Comparison of ENCODE assay signal across 11 cellular contexts in genomic region chr1:40386796-40387195, GRCh38. TPM values are rescaled to one million over a fixed set of nuclear protein-coding genes. Genes with fewer than 3 reads are reported as not detected.
DNase-seq lines count a peak whose midpoint lies in the region; TF ChIP-seq lines count a peak whose summit lies in the region.
"Had no signal": no experiment of that assay in that cellular context is flagged by ENCODE, and none has a peak within 500 bp of the region (broad histone marks: within the 10 kb centered on the region; RNA-seq: fewer than 3 reads in every experiment).

No MANE protein-coding gene starts in this region.

- no peak for TF ChIP-seq RAD21 in neural cell (conservative IDR thresholded peaks at IDR 0.05)

- H3K79me1 ChIP-seq in neuronal stem cell (ENCODE audit: low read depth, low read length), result no peaks in the 10 kb centered on the region

- H3K4me2 ChIP-seq in neural cell (ENCODE audit: low read length), result no peak overlapping the region
- H3K4me2 ChIP-seq in neuronal stem cell (ENCODE audit: insufficient read depth, low read length, poor library complexity, severe bottlenecking), result no peak overlapping the region

- H3K9me3 ChIP-seq in neural cell (ENCODE audit: low read length), result no peaks in the 10 kb centered on the region
- no peaks in the 10 kb centered on the region for H3K9me3 ChIP-seq in neuronal stem cell (replicated peaks in 1 of 2; ENCODE audit: control insufficient read depth in 2 of 2, insufficient read depth in 1 of 2, low read depth in 1 of 2, low read length in 2 of 2)
- no peaks in the 10 kb centered on the region for H3K9me3 ChIP-seq in MG63

- no CpG with 5 or more reads among the region's 9 CpGs for WGBS in neuronal stem cell (ENCODE audit: extremely low coverage in 2 of 2, insufficient read length in 2 of 2, insufficient replicate concordance in 1 of 2), 2 donors

- no peak overlapping the region for H2BK12ac ChIP-seq in neuronal stem cell (ENCODE audit: low read length)

- H3K9ac ChIP-seq in neural cell (ENCODE audit: low read length), result no peak overlapping the region
- no peak overlapping the region for H3K9ac ChIP-seq in neuronal stem cell (ENCODE audit: low read depth, low read length, poor library complexity)

- no peak overlapping the region for H4K91ac ChIP-seq in neuronal stem cell (ENCODE audit: low read depth, low read length, poor library complexity)

- no peak overlapping the region for H3K14ac ChIP-seq in neuronal stem cell (ENCODE audit: low read length)

- H3K4ac ChIP-seq in neuronal stem cell (ENCODE audit: low read length), result no peak overlapping the region

- no peak for DNase-seq in caudate nucleus (lab: John Stamatoyannopoulos, UW)
- no peak for DNase-seq in neuronal stem cell (ENCODE audit: low spot score)
- no peak for DNase-seq in GF-D8 (lab: John Stamatoyannopoulos, UW)
- DNase-seq in medulla oblongata (ENCODE audit: extremely low spot score), result no peak
- no peak for DNase-seq in MG63
- DNase-seq: GOT3; NCI-H524 treated with DMSO at 0.1 percent for 48 hours; stimulated activated CD4-positive, alpha-beta T cell treated with anti-CD3 and anti-CD28 coated beads, Interleukin-12 subunit alpha, Interleukin-12 subunit beta, amount 100 ng/mL, for 4 hours had no signal

- no peak overlapping the region for H2BK5ac ChIP-seq in neuronal stem cell (ENCODE audit: low read length)

- no peak overlapping the region for H3K23ac ChIP-seq in neuronal stem cell (ENCODE audit: low read depth, low read length, poor library complexity)

- no peaks in the 10 kb centered on the region for H4K20me1 ChIP-seq in neural cell (ENCODE audit: insufficient read depth)

- no peaks in the 10 kb centered on the region for H3K9me2 ChIP-seq in neural cell (ENCODE audit: insufficient read depth, low read length)

- no peak for TF ChIP-seq CTCF in neural cell (IDR thresholded peaks at IDR 0.05; ENCODE audit: poor library complexity, severe bottlenecking)

- H3K27ac ChIP-seq in ACC112 (ENCODE audit: low read depth, low read length), result peak overlapping the region; percentile 95; the same call in 1 of the 2 replicates
- peak overlapping the region; percentile 85 for H3K27ac ChIP-seq in caudate nucleus (ENCODE audit: low read depth, low read length)
- H3K27ac ChIP-seq in neural cell (ENCODE audit: low read length), result peak overlapping the region; percentile 40
- no peak overlapping the region for H3K27ac ChIP-seq in neuronal stem cell (replicated peaks; ENCODE audit: low read length)

- no peak overlapping the region for H2AK5ac ChIP-seq in neuronal stem cell (ENCODE audit: low read depth, low read length)

- H3K36me3 ChIP-seq in ACC112 (ENCODE audit: insufficient read depth, low read length) (no peaks in the 10 kb centered on the region), neural cell (ENCODE audit: insufficient read depth, low read length) (no peaks in the 10 kb centered on the region), neuronal stem cell (replicated peaks in 1 of 2; ENCODE audit: control insufficient read depth in 2 of 2, insufficient read depth in 2 of 2, low read length in 2 of 2) (peaks cover 0 to 2% of the 10 kb centered on the region in 2 donors), MG63 (peaks cover 38% of the 10 kb centered on the region)

- H2BK120ac ChIP-seq in neuronal stem cell (ENCODE audit: low read depth, low read length), result no peak overlapping the region

- TF ChIP-seq EP300 in neural cell (conservative IDR thresholded peaks at IDR 0.05; ENCODE audit: poor library complexity, severe bottlenecking), result no peak

- H3F3A ChIP-seq in neural cell (ENCODE audit: insufficient read depth, low read length, poor library complexity, severe bottlenecking), result no peaks in the 10 kb centered on the region

- H3K4me3 ChIP-seq in ACC112 (ENCODE audit: low read depth, low read length) (no peak overlapping the region), neural cell (ENCODE audit: low read length) (no peak overlapping the region), neuronal stem cell (ENCODE audit: low read length in 2 of 2) (no peak overlapping the region), MG63 (no peak overlapping the region)

- peaks cover 65% of the 10 kb centered on the region for H3K79me2 ChIP-seq in ACC112 (ENCODE audit: control insufficient read depth, insufficient read depth, low read length, unreplicated experiment)
- H3K79me2 ChIP-seq in neural cell (replicated peaks; ENCODE audit: insufficient read depth, low read length), result peaks cover 19% of the 10 kb centered on the region

- H3K27me3 ChIP-seq in ACC112 (ENCODE audit: insufficient read depth, low read length), result no peaks in the 10 kb centered on the region
- no peaks in the 10 kb centered on the region for H3K27me3 ChIP-seq in neural cell (ENCODE audit: insufficient read depth, low read depth, low read length)
- H3K27me3 ChIP-seq in neuronal stem cell (ENCODE audit: control insufficient read depth in 3 of 3, insufficient read depth in 3 of 3, low read depth in 1 of 3, low read length in 3 of 3), result no peaks in the 10 kb centered on the region
- H3K27me3 ChIP-seq in MG63, result no peaks in the 10 kb centered on the region

- H3K18ac ChIP-seq in neuronal stem cell (ENCODE audit: low read length), result no peak overlapping the region

- H2BK15ac ChIP-seq in neuronal stem cell (ENCODE audit: low read length), result no peak overlapping the region

- H4K8ac ChIP-seq in neuronal stem cell (ENCODE audit: low read depth, low read length), result no peak overlapping the region

- peaks cover 54% of the 10 kb centered on the region for H3K4me1 ChIP-seq in ACC112 (ENCODE audit: control insufficient read depth, insufficient read depth, low read length, unreplicated experiment)
- peaks cover 5 to 10% of the 10 kb centered on the region in 2 donors for H3K4me1 ChIP-seq in neuronal stem cell (ENCODE audit: control insufficient read depth in 2 of 2, insufficient read depth in 1 of 2, low read depth in 1 of 2, low read length in 2 of 2)

- TF ChIP-seq POLR2A in GM19193 (IDR thresholded peaks at IDR 0.05; ENCODE audit: extremely low read depth, insufficient read depth, insufficient read length), result peak; percentile 23

- H2AFZ ChIP-seq in ACC112 (ENCODE audit: low read length, unreplicated experiment) (no peak overlapping the region), neural cell (ENCODE audit: low read depth, low read length) (no peak overlapping the region), neuronal stem cell (ENCODE audit: low read length) (no peak overlapping the region)

TF ChIP-seq in neural cell, 6 proteins besides CTCF, POLR2A, EP300 and RAD21:
- TF ChIP-seq EZH2 (IDR thresholded peaks at IDR 0.05; ENCODE audit: borderline replicate concordance, insufficient read depth, low read length, poor library complexity, severe bottlenecking) (no peak), POLR2AphosphoS5 (IDR thresholded peaks at IDR 0.05) (no peak), MXI1 (conservative IDR thresholded peaks at IDR 0.05; ENCODE audit: poor library complexity, severe bottlenecking) (no peak), REST (IDR thresholded peaks at IDR 0.05; ENCODE audit: borderline replicate concordance) (no peak), TAF1 (IDR thresholded peaks at IDR 0.05; ENCODE audit: low read depth) (no peak), SMC3 (conservative IDR thresholded peaks at IDR 0.05; ENCODE audit: poor library complexity) (no peak)

RNA-seq across cellular contexts. Expression of gene SMAP2, which starts 13.3 kb away (rescaled TPM):
- 46.8 and 56.3 TPM in 2 replicates for polyA plus RNA-seq in neural cell
- polyA minus RNA-seq in neural cell, result 57.0 and 64.9 TPM in 2 replicates
- polyA plus RNA-seq in neuronal stem cell (2013, experiment 1 of 2), result 12.8 TPM
- 12.4 TPM for polyA plus RNA-seq in neuronal stem cell (2013, experiment 2 of 2)
- total RNA-seq in MG63 (2014; rRNA removed; shearing (Covaris generic); ENCODE audit: low replicate concordance), result 95.8 and 98.2 TPM in 2 replicates
